In genomic region chr2:200944467-200945394, GRCh38 we compare ENCODE assay signal across 9 cellular contexts. TPM values are rescaled to one million over a fixed set of nuclear protein-coding genes. Genes with fewer than 3 reads are reported as not detected.
DNase-seq lines count a peak whose midpoint lies in the region; ATAC-seq and TF ChIP-seq lines count a peak whose summit lies in the region.
"Had no signal": no experiment of that assay in that cellular context is flagged by ENCODE, and none has a peak within 500 bp of the region (broad histone marks: within the 10 kb centered on the region; RNA-seq: fewer than 3 reads in every experiment).

No MANE protein-coding gene starts in this region.

- H3K9me3 Mint-ChIP-seq in activated CD4-positive, alpha-beta T cell treated with anti-CD3 and anti-CD28 coated beads for 36 hours (ENCODE audit: low read depth), result no peaks in the 10 kb centered on the region
- H3K9me3 Mint-ChIP-seq in immature natural killer cell, result no peaks in the 10 kb centered on the region
- no peaks in the 10 kb centered on the region for H3K9me3 Mint-ChIP-seq in stimulated activated naive CD8-positive, alpha-beta T cell treated with anti-CD3 and anti-CD28 coated beads, Interleukin-15, Interleukin-2, amounts not matched to agents 100 ng/mL and 50 ng/mL, for 24 hours

- POLR2A ChIA-PET in activated CD4-positive, alpha-beta T cell treated with anti-CD3 and anti-CD28 coated beads for 36 hours (lab: Charles Lee), result interaction anchor here (0.5 to 1.1 kb wide), 4 partner anchors 13 to 1327 kb away, joined by 3 read pairs; no protein-coding TSS in a partner anchor

- peak overlapping the region; percentile 49 for H3K27ac Mint-ChIP-seq in activated CD4-positive, alpha-beta T cell treated with anti-CD3 and anti-CD28 coated beads for 36 hours
- H3K27ac Mint-ChIP-seq in immature natural killer cell, result peak overlapping the region in 4 of 6 donors; percentile 6 to 53 (median 44)
- peak overlapping the region; percentile 89 for H3K27ac Mint-ChIP-seq in stimulated activated naive CD8-positive, alpha-beta T cell treated with anti-CD3 and anti-CD28 coated beads, Interleukin-15, Interleukin-2, amounts not matched to agents 100 ng/mL and 50 ng/mL, for 24 hours

- H3K4me1 ChIP-seq in vagina, result no peaks in the 10 kb centered on the region

- H3K4me3 ChIP-seq in vagina, result no peak overlapping the region

- TF ChIP-seq POLR2A in vagina (IDR thresholded peaks at IDR 0.05), result no peak

- intact Hi-C loops in activated CD4-positive, alpha-beta T cell treated with anti-CD3 and anti-CD28 coated beads for 36 hours (cut with DNase I, micrococcal nuclease), result loop anchor here in 1 of 2 experiments (1.0 to 5.0 kb wide), 3 partner anchors 16 to 288 kb away; partner anchors contain the start of gene ORC2
- intact Hi-C loops in vagina (cut with DNase I), result no loop called here

- DNase-seq in activated CD4-positive, alpha-beta T cell treated with anti-CD3 and anti-CD28 coated beads for 36 hours, result peak; percentile 89
- DNase-seq in activated CD4-positive, alpha-beta T cell treated with anti-CD3 and anti-CD28 coated beads for 1 hour, result no peak
- peak; percentile 74 for DNase-seq in activated CD8-positive, alpha-beta memory T cell treated with anti-CD3 and anti-CD28 coated beads, Interleukin-2, amount 50 U/mL, for 48 hours
- DNase-seq in immature natural killer cell (no peak), ecto neural progenitor cell (ENCODE audit: low spot score) (no peak), vagina (ENCODE audit: extremely low spot score in 2 of 2) (no peak)
- DNase-seq: AML-193 had no signal

- H3K27me3 ChIP-seq in vagina, result no peaks in the 10 kb centered on the region

- H3K4me1 Mint-ChIP-seq in activated CD4-positive, alpha-beta T cell treated with anti-CD3 and anti-CD28 coated beads for 36 hours, result peaks cover 27% of the 10 kb centered on the region
- no peaks in the 10 kb centered on the region for H3K4me1 Mint-ChIP-seq in immature natural killer cell
- peaks cover 26% of the 10 kb centered on the region for H3K4me1 Mint-ChIP-seq in stimulated activated naive CD8-positive, alpha-beta T cell treated with anti-CD3 and anti-CD28 coated beads, Interleukin-15, Interleukin-2, amounts not matched to agents 100 ng/mL and 50 ng/mL, for 24 hours (ENCODE audit: low read depth)

- H3K9me3 ChIP-seq in vagina, result no peaks in the 10 kb centered on the region

- ATAC-seq in activated CD4-positive, alpha-beta T cell treated with anti-CD3 and anti-CD28 coated beads for 36 hours, result peak; percentile 88
- no peak for ATAC-seq in HG03520 (IDR thresholded peaks at IDR 0.05; ENCODE audit: unreplicated experiment)

- H3K4me3 Mint-ChIP-seq in activated CD4-positive, alpha-beta T cell treated with anti-CD3 and anti-CD28 coated beads for 36 hours, result peak overlapping the region; percentile 18
- no peak overlapping the region for H3K4me3 Mint-ChIP-seq in immature natural killer cell
- H3K4me3 Mint-ChIP-seq in stimulated activated naive CD8-positive, alpha-beta T cell treated with anti-CD3 and anti-CD28 coated beads, Interleukin-15, Interleukin-2, amounts not matched to agents 100 ng/mL and 50 ng/mL, for 24 hours, result peak overlapping the region; percentile 35

- peaks cover 0 to 62% of the 10 kb centered on the region in 2 donors for H3K36me3 ChIP-seq in vagina

- H3K27ac ChIP-seq in vagina, result no peak overlapping the region

- TF ChIP-seq CTCF in vagina (IDR thresholded peaks at IDR 0.05), result no peak

- CTCF ChIA-PET in activated CD4-positive, alpha-beta T cell treated with anti-CD3 and anti-CD28 coated beads for 36 hours (lab: Charles Lee), result interaction anchor here (0.5 to 1.7 kb wide), 7 partner anchors 14 to 287 kb away, joined by 3 to 16 read pairs (median 4); partner anchors contain the start of genes CLK1 and ORC2

- H3K27me3 Mint-ChIP-seq in activated CD4-positive, alpha-beta T cell treated with anti-CD3 and anti-CD28 coated beads for 36 hours, result no peaks in the 10 kb centered on the region
- H3K27me3 Mint-ChIP-seq in immature natural killer cell (ENCODE audit: low read depth in 3 of 3), result no peaks in the 10 kb centered on the region
- H3K27me3 Mint-ChIP-seq in stimulated activated naive CD8-positive, alpha-beta T cell treated with anti-CD3 and anti-CD28 coated beads, Interleukin-15, Interleukin-2, amounts not matched to agents 100 ng/mL and 50 ng/mL, for 24 hours, result no peaks in the 10 kb centered on the region

- peaks cover 56% of the 10 kb centered on the region for H3K36me3 Mint-ChIP-seq in activated CD4-positive, alpha-beta T cell treated with anti-CD3 and anti-CD28 coated beads for 36 hours (ENCODE audit: low read depth)
- H3K36me3 Mint-ChIP-seq in immature natural killer cell, result peaks cover 19 to 45% (median 22%) of the 10 kb centered on the region in 3 donors
- H3K36me3 Mint-ChIP-seq in stimulated activated naive CD8-positive, alpha-beta T cell treated with anti-CD3 and anti-CD28 coated beads, Interleukin-15, Interleukin-2, amounts not matched to agents 100 ng/mL and 50 ng/mL, for 24 hours (ENCODE audit: low read depth), result peaks cover 71% of the 10 kb centered on the region

RNA-seq across cellular contexts. Expression of gene ORC2, which starts 18.7 kb away (rescaled TPM):
- total RNA-seq in activated CD4-positive, alpha-beta T cell treated with anti-CD3 and anti-CD28 coated beads for 36 hours, result 10 to 100 TPM; 68.5 to 80.5 TPM
- polyA plus RNA-seq in immature natural killer cell, result 10 to 100 TPM in 1 of 3 donors, 1 to 10 TPM in 2; 5.7 to 13.6 (median 9.8) TPM
- 21.6 TPM for total RNA-seq in vagina

RNA-seq across cellular contexts. Expression of gene NIF3L1, which starts 55.6 kb away (rescaled TPM):
- total RNA-seq in activated CD4-positive, alpha-beta T cell treated with anti-CD3 and anti-CD28 coated beads for 36 hours, result 10 to 100 TPM; 37.0 to 47.7 TPM
- 10 to 100 TPM; 13.5 to 31.0 (median 20.9) TPM for polyA plus RNA-seq in immature natural killer cell
- 18.7 TPM for total RNA-seq in vagina

RNA-seq across cellular contexts. Expression of gene PPIL3, which starts 55.9 kb away (rescaled TPM):
- total RNA-seq in activated CD4-positive, alpha-beta T cell treated with anti-CD3 and anti-CD28 coated beads for 36 hours, result 10 to 100 TPM; 52.6 to 53.0 TPM
- 10 to 100 TPM; 17.9 to 30.4 (median 25.7) TPM for polyA plus RNA-seq in immature natural killer cell
- 16.2 TPM for total RNA-seq in vagina

Comparison
In these comparisons a context has a peak if more than half of its experiments do, and no peak if none do; other contexts are left out.
1. DNase-seq: peak in activated CD4-positive, alpha-beta T cell treated with anti-CD3 and anti-CD28 coated beads for 36 hours (single experiment) and activated CD8-positive, alpha-beta memory T cell treated with anti-CD3 and anti-CD28 coated beads, Interleukin-2, amount 50 U/mL, for 48 hours (single experiment); none in activated CD4-positive, alpha-beta T cell treated with anti-CD3 and anti-CD28 coated beads for 1 hour (single experiment), immature natural killer cell (0 of 3), ecto neural progenitor cell (single experiment) and vagina (0 of 2).
2. H3K4me3 Mint-ChIP-seq: peak in activated CD4-positive, alpha-beta T cell treated with anti-CD3 and anti-CD28 coated beads for 36 hours (single experiment) and stimulated activated naive CD8-positive, alpha-beta T cell treated with anti-CD3 and anti-CD28 coated beads, Interleukin-15, Interleukin-2, amounts not matched to agents 100 ng/mL and 50 ng/mL, for 24 hours (single experiment); none in immature natural killer cell (0 of 5).
3. Peak in every context shown above with its lines, with median percentiles within 50 percentile points of each other: H3K27ac Mint-ChIP-seq.